ENCODE assay signal across 16 cellular contexts in genomic region chr9:71879644-71880174, GRCh38. TPM values are rescaled to one million over a fixed set of nuclear protein-coding genes. Genes with fewer than 3 reads are reported as not detected.
A peak's percentile ranks its signal among the peaks of the same experiment; 100 is the strongest.
DNase-seq lines count a peak whose midpoint lies in the region; ATAC-seq, FAIRE-seq and TF ChIP-seq lines count a peak whose summit lies in the region.
"Had no signal": no experiment of that assay in that cellular context is flagged by ENCODE, and none has a peak within 500 bp of the region (broad histone marks: within the 10 kb centered on the region; RNA-seq: fewer than 3 reads in every experiment).

No MANE protein-coding gene starts in this region.

- H4K20me1 ChIP-seq in astrocyte (ENCODE audit: insufficient read depth, low read length), result peaks cover 27% of the 10 kb centered on the region

- no peak overlapping the region for H2AFZ ChIP-seq in astrocyte (ENCODE audit: low read depth, low read length)
- H2AFZ ChIP-seq: GM23248 had no signal

- TF ChIP-seq CTCF in A549 (IDR thresholded peaks at IDR 0.05), result no peak
- TF ChIP-seq CTCF in astrocyte (IDR thresholded peaks at IDR 0.05; ENCODE audit: insufficient read depth, low read depth, low read length), result no peak

- TF ChIP-seq RAD21 in A549 (conservative IDR thresholded peaks at IDR 0.05 in 1 of 2, IDR thresholded peaks at IDR 0.05 in 1 of 2), result no peak

- no peak for ATAC-seq in A549

- DNase-seq in A549 (ENCODE audit: low read depth in 1 of 2, low spot score in 1 of 2) (no peak), GM18507 (ENCODE audit: extremely low spot score, insufficient read length, low read depth) (no peak), astrocyte (ENCODE audit: low read depth) (no peak), COLO829 (ENCODE audit: low spot score) (no peak), DMS 273 treated with DMSO at 0.1 percent for 48 hours (lab: John Stamatoyannopoulos, UW) (no peak), DMS53 treated with DMSO at 0.1 percent for 48 hours (lab: John Stamatoyannopoulos, UW; ENCODE audit: unreplicated experiment) (no peak)
- DNase-seq: 8988T; C1 segment of cervical spinal cord; Caco-2; CD4-positive, alpha-beta memory T cell; DMS79 treated with DMSO at 0.1 percent for 48 hours; GF-D8; GM23248; HFFc6 had no signal

- peaks cover 10% of the 10 kb centered on the region for H3K36me3 Mint-ChIP-seq in astrocyte (ENCODE audit: low read depth, unreplicated experiment)

- no peaks in the 10 kb centered on the region for H3K36me3 ChIP-seq in astrocyte (ENCODE audit: insufficient read depth, low read length)

- CTCF ChIA-PET in A549 (lab: Yijun Ruan, JAX), result no interaction called here

- H3K4me1 ChIP-seq in A549, result no peaks in the 10 kb centered on the region
- no peaks in the 10 kb centered on the region for H3K4me1 ChIP-seq in astrocyte (ENCODE audit: insufficient read depth, low read length)
- H3K4me1 ChIP-seq: Caco-2, HAP-1 had no signal

- H3K4me3 Mint-ChIP-seq in astrocyte (ENCODE audit: unreplicated experiment), result no peak overlapping the region
- H3K4me3 Mint-ChIP-seq: CD4-positive, alpha-beta memory T cell; HFFc6 had no signal

- TF ChIP-seq EP300 in A549 (IDR thresholded peaks at IDR 0.05), result no peak

- H3K4me3 ChIP-seq in A549 (no peak overlapping the region), astrocyte (ENCODE audit: insufficient read depth, low read depth, low read length) (no peak overlapping the region)
- H3K4me3 ChIP-seq: GM23248, HAP-1 had no signal

- no peaks in the 10 kb centered on the region for H3K27me3 ChIP-seq in astrocyte (ENCODE audit: insufficient read depth, low read length)

- peaks cover 79% of the 10 kb centered on the region for H3K9me3 ChIP-seq in A549
- no peaks in the 10 kb centered on the region for H3K9me3 ChIP-seq in astrocyte (ENCODE audit: insufficient read depth, low read depth, low read length)
- H3K9me3 ChIP-seq: Caco-2 had no signal

- 88% methylated on average over 2 of the region's 2 CpGs for WGBS in A549 (ENCODE audit: missing lambda C conversion rate)

- H3K27ac Mint-ChIP-seq in astrocyte (ENCODE audit: unreplicated experiment), result no peak overlapping the region
- H3K27ac Mint-ChIP-seq: CD4-positive, alpha-beta memory T cell; HFFc6 had no signal

- peaks cover 82% of the 10 kb centered on the region for H3K79me2 ChIP-seq in astrocyte (ENCODE audit: insufficient read depth, low read length)

- H3K27ac ChIP-seq in A549, result no peak overlapping the region
- no peak overlapping the region for H3K27ac ChIP-seq in astrocyte (ENCODE audit: low read depth, low read length)
- H3K27ac ChIP-seq: GM23248 had no signal

- H3K27me3 Mint-ChIP-seq in astrocyte (ENCODE audit: low read depth, unreplicated experiment), result no peaks in the 10 kb centered on the region
- H3K27me3 Mint-ChIP-seq: CD4-positive, alpha-beta memory T cell had no signal

- H3K4me1 Mint-ChIP-seq in astrocyte (ENCODE audit: low read depth, unreplicated experiment), result no peaks in the 10 kb centered on the region

- H3K4me2 ChIP-seq in A549, result no peak overlapping the region
- H3K4me2 ChIP-seq in astrocyte (ENCODE audit: low read length), result no peak overlapping the region

- POLR2A ChIA-PET in A549 (lab: Yijun Ruan, JAX), result no interaction called here

- H3K9me3 Mint-ChIP-seq in astrocyte (ENCODE audit: unreplicated experiment), result peaks cover 13% of the 10 kb centered on the region

- peak; percentile 36 for FAIRE-seq in A549 (lab: Jason Lieb, UNC)
- peak; percentile 36 for FAIRE-seq in GM18507 (lab: Jason Lieb, UNC)
- FAIRE-seq in astrocyte (lab: Jason Lieb, UNC), result peak; percentile 13
- FAIRE-seq: GM12892 had no signal

- no peak overlapping the region for H3K9ac ChIP-seq in astrocyte (ENCODE audit: low read length)
- H3K9ac ChIP-seq: GM23248 had no signal

- TF ChIP-seq POLR2A in A549 (IDR thresholded peaks at IDR 0.05; ENCODE audit: low read length), result no peak

TF ChIP-seq in A549, 52 proteins besides CTCF, POLR2A, EP300 and RAD21:
- no peak for TF ChIP-seq TFCP2L1 (CRISPR knock-in tag; IDR thresholded peaks at IDR 0.05)
- TF ChIP-seq CHD2 (IDR thresholded peaks at IDR 0.05; ENCODE audit: low read length, partially characterized antibody), result no peak
- no peak for TF ChIP-seq CHD4 (IDR thresholded peaks at IDR 0.05; ENCODE audit: borderline replicate concordance)
- no peak for TF ChIP-seq ZNF302 (CRISPR knock-in tag; IDR thresholded peaks at IDR 0.05)
- no peak for TF ChIP-seq ATOH8 (CRISPR knock-in tag; IDR thresholded peaks at IDR 0.05; ENCODE audit: low read depth)
- no peak for TF ChIP-seq ZSCAN20 (CRISPR knock-in tag; IDR thresholded peaks at IDR 0.05)
- no peak for TF ChIP-seq ZC3H11A (IDR thresholded peaks at IDR 0.05)
- TF ChIP-seq PHF8 (IDR thresholded peaks at IDR 0.05; ENCODE audit: borderline replicate concordance, low read depth), result no peak
- no peak for TF ChIP-seq FOXS1 (CRISPR knock-in tag; IDR thresholded peaks at IDR 0.05)
- TF ChIP-seq, protein P1, sequence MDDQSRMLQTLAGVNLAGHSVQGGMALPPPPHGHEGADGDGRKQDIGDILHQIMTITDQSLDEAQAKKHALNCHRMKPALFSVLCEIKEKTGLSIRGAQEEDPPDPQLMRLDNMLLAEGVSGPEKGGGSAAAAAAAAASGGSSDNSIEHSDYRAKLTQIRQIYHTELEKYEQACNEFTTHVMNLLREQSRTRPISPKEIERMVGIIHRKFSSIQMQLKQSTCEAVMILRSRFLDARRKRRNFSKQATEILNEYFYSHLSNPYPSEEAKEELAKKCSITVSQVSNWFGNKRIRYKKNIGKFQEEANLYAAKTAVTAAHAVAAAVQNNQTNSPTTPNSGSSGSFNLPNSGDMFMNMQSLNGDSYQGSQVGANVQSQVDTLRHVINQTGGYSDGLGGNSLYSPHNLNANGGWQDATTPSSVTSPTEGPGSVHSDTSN (IDR thresholded peaks at IDR 0.05), result no peak

RNA-seq across cellular contexts. Expression of gene ABHD17B, which starts 31.3 kb away (rescaled TPM):
- polyA plus RNA-seq in A549 (2011; rRNA removed) (24.7 and 25.3 TPM in 2 replicates), A549 (2017; fragmentation: RNase III; extraction: RNeasy Plus Mini Kit Qiagen cat#74134 plus additional on column Dnase treatment) (14.6 to 16.6 TPM (median 14.9 TPM) in 3 replicates)
- 8.0 and 10.3 TPM in 2 replicates for polyA plus RNA-seq in A549 (2012; cell fraction: cytosol; rRNA removed)
- 6.3 and 8.2 TPM in 2 replicates for polyA plus RNA-seq in A549 (2012; cell fraction: nucleus; rRNA removed)
- 16.2 and 16.3 TPM in 2 replicates for polyA minus RNA-seq in A549 (2011; rRNA and poly(A)+ RNA removed)
- 19.6 and 21.3 TPM in 2 replicates for total RNA-seq in astrocyte

RNA-seq across cellular contexts. Expression of gene C9orf85, which starts 31.7 kb away (rescaled TPM):
- polyA plus RNA-seq in A549 (2011; rRNA removed) (15.1 and 24.6 TPM in 2 replicates), A549 (2017; fragmentation: RNase III; extraction: RNeasy Plus Mini Kit Qiagen cat#74134 plus additional on column Dnase treatment) (15.9 to 19.0 TPM (median 16.9 TPM) in 3 replicates)
- 7.6 and 7.8 TPM in 2 replicates for polyA plus RNA-seq in A549 (2012; cell fraction: cytosol; rRNA removed)
- 2.4 and 3.0 TPM in 2 replicates for polyA plus RNA-seq in A549 (2012; cell fraction: nucleus; rRNA removed)
- polyA minus RNA-seq in A549 (2011; rRNA and poly(A)+ RNA removed), result 5.1 and 5.4 TPM in 2 replicates
- 15.2 TPM in 2 replicates for total RNA-seq in astrocyte
